Comparison of ENCODE assay signal across 8 cellular contexts in genomic region chr7:43729924-43730248, GRCh38. TPM values are rescaled to one million over a fixed set of nuclear protein-coding genes. Genes with fewer than 3 reads are reported as not detected.
A peak's percentile ranks its signal among the peaks of the same experiment; 100 is the strongest.
DNase-seq lines count a peak whose midpoint lies in the region; TF ChIP-seq lines count a peak whose summit lies in the region.

No MANE protein-coding gene starts in this region.

- no peaks in the 10 kb centered on the region for H3K27me3 ChIP-seq in sigmoid colon

- H3K27ac Mint-ChIP-seq in activated naive CD4-positive, alpha-beta T cell treated with anti-CD3 and anti-CD28 coated beads for 36 hours, result peak overlapping the region; percentile 89

- H3K36me3 Mint-ChIP-seq in activated naive CD4-positive, alpha-beta T cell treated with anti-CD3 and anti-CD28 coated beads for 36 hours (ENCODE audit: low read depth), result peaks cover 4% of the 10 kb centered on the region

- peaks cover 0 to 31% (median 30%) of the 10 kb centered on the region in 4 donors for H3K4me1 ChIP-seq in sigmoid colon

- intact Hi-C loops in activated naive CD4-positive, alpha-beta T cell treated with anti-CD3 and anti-CD28 coated beads for 36 hours (cut with micrococcal nuclease), result loop anchor here (1.0 to 10.0 kb wide), 10 partner anchors 29 to 1845 kb away; partner anchors contain the start of genes MRPL32, PSMA2, PURB and STK17A
- intact Hi-C loops in sigmoid colon (cut with DNase I), result loop anchor here (2.0 kb wide), 2 partner anchors 109 to 147 kb away; partner anchors contain the start of gene STK17A

- H3K27me3 Mint-ChIP-seq in activated naive CD4-positive, alpha-beta T cell treated with anti-CD3 and anti-CD28 coated beads for 36 hours (ENCODE audit: low read depth), result peaks cover 7% of the 10 kb centered on the region

- peaks cover 36% of the 10 kb centered on the region for H3K4me1 Mint-ChIP-seq in activated naive CD4-positive, alpha-beta T cell treated with anti-CD3 and anti-CD28 coated beads for 36 hours (ENCODE audit: low read depth)

- TF ChIP-seq EP300 in sigmoid colon (IDR thresholded peaks at IDR 0.05), result no peak

- TF ChIP-seq CTCF in fibroblast of villous mesenchyme (IDR thresholded peaks at IDR 0.05; ENCODE audit: insufficient read depth, low read depth, low read length) (no peak), sigmoid colon (IDR thresholded peaks at IDR 0.05) (no peak)

- H3K4me3 ChIP-seq in fibroblast of villous mesenchyme (ENCODE audit: low read depth, low read length), result peak overlapping the region; percentile 93
- peak overlapping the region; percentile 61 to 93 (median 76) for H3K4me3 ChIP-seq in sigmoid colon

- CTCF ChIA-PET in activated naive CD4-positive, alpha-beta T cell treated with anti-CD3 and anti-CD28 coated beads for 36 hours (lab: Charles Lee), result interaction anchor here (0.9 to 2.7 kb wide), 7 partner anchors 8 to 147 kb away, joined by 3 to 27 read pairs (median 4); partner anchors contain the start of genes BLVRA and STK17A

- peak overlapping the region; percentile 90 for H3K4me3 Mint-ChIP-seq in activated naive CD4-positive, alpha-beta T cell treated with anti-CD3 and anti-CD28 coated beads for 36 hours

- H3K27ac ChIP-seq in sigmoid colon, result peak overlapping the region; percentile 86 to 89 (median 86)

- H3K9me3 ChIP-seq in sigmoid colon, result no peaks in the 10 kb centered on the region

- H3K36me3 ChIP-seq in sigmoid colon, result no peaks in the 10 kb centered on the region

- 21 to 23% methylated on average over 4 of the region's 4 CpGs for WGBS in sigmoid colon, 2 donors

- no peak for TF ChIP-seq POLR2A in sigmoid colon (IDR thresholded peaks at IDR 0.05)

- no peaks in the 10 kb centered on the region for H3K9me3 Mint-ChIP-seq in activated naive CD4-positive, alpha-beta T cell treated with anti-CD3 and anti-CD28 coated beads for 36 hours

- DNase-seq in activated naive CD4-positive, alpha-beta T cell treated with anti-CD3 and anti-CD28 coated beads for 36 hours, result no peak
- no peak for DNase-seq in activated naive CD4-positive, alpha-beta T cell treated with Interleukin-2 at 50 U/mL for 16 hours
- peak; percentile 34 for DNase-seq in RKO (ENCODE audit: low spot score)
- DNase-seq in fibroblast of villous mesenchyme (ENCODE audit: low read depth), result no peak
- DNase-seq in sigmoid colon, result no peak
- no peak for DNase-seq in RPMI8226
- DNase-seq in NCI-H226, result no peak
- DNase-seq in activated CD4-positive, alpha-beta T cell treated with anti-CD3 and anti-CD28 coated beads, Interleukin-2, amount 50 U/mL, for 4 hours, result no peak

RNA-seq across cellular contexts. Expression of gene COA1, which starts 0.6 kb away (rescaled TPM):
- 10 to 100 TPM; 85.9 to 87.2 TPM for total RNA-seq in activated naive CD4-positive, alpha-beta T cell treated with anti-CD3 and anti-CD28 coated beads for 36 hours
- total RNA-seq in fibroblast of villous mesenchyme, result 37.7 and 41.5 TPM in 2 replicates
- total RNA-seq in sigmoid colon, result 10 to 100 TPM; 36.0 to 61.2 (median 42.9) TPM
- polyA plus RNA-seq in sigmoid colon, result 10 to 100 TPM; 31.2 to 46.1 (median 36.3) TPM

RNA-seq across cellular contexts. Expression of gene BLVRA, which starts 28.6 kb away (rescaled TPM):
- total RNA-seq in activated naive CD4-positive, alpha-beta T cell treated with anti-CD3 and anti-CD28 coated beads for 36 hours, result 10 to 100 TPM; 26.6 to 28.9 TPM
- 14.7 and 24.2 TPM in 2 replicates for total RNA-seq in fibroblast of villous mesenchyme
- total RNA-seq in sigmoid colon, result 100 to 1,000 TPM in 2 of 4 donors, 10 to 100 TPM in 2; 60.4 to 105 (median 94.0) TPM
- polyA plus RNA-seq in sigmoid colon, result 10 to 100 TPM; 22.9 to 35.4 (median 27.9) TPM
